In the genomic region with DNA sequence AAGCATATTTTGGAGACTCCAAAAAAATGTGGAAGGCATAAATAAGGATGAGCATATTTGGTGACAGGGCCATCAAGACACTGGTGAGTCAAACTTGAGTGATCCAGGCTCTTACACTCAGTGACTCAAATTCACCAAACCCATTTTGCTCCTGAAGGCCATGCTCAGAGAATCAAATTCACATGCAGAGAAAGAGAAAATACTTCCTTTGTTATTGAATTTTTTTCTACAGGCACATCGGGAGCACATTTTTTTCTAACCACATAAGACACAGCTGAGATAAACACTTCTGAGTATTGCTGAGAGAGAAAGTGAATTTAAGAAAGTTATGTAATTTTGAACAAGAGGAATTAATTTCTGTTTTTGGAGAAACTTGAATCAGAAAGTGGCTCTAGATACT, we compare ENCODE assay signal across 19 cellular contexts.
DNase-seq lines count a peak whose midpoint lies in the region; ATAC-seq and TF ChIP-seq lines count a peak whose summit lies in the region.
"Had no signal": no experiment of that assay in that cellular context is flagged by ENCODE, and none has a peak within 500 bp of the region (broad histone marks: within the 10 kb centered on the region; RNA-seq: fewer than 3 reads in every experiment).

No MANE protein-coding gene starts in this region.

- H3K23ac ChIP-seq in mesendoderm (ENCODE audit: low read length): no peak overlapping the region

- no peaks in the 10 kb centered on the region for H3K9me3 Mint-ChIP-seq in HFFc6

- H3K4me2 ChIP-seq in mesendoderm (ENCODE audit: low read length): no peak overlapping the region

- H3K18ac ChIP-seq in mesendoderm (ENCODE audit: low read length): no peak overlapping the region

- WGBS in mesendoderm (ENCODE audit: extremely low coverage, insufficient coverage, low lambda C conversion rate): no CpG with 5 or more reads among the region's 1 CpG

- no peak for TF ChIP-seq POLR2A in uterus (IDR thresholded peaks at IDR 0.05)

- no peaks in the 10 kb centered on the region for H3K4me1 ChIP-seq in foreskin keratinocyte
- no peaks in the 10 kb centered on the region for H3K4me1 ChIP-seq in uterus
- H3K4me1 ChIP-seq in mesendoderm (ENCODE audit: control insufficient read depth, low read depth, low read length): no peaks in the 10 kb centered on the region
- H3K4me1 ChIP-seq: left ventricle myocardium inferior had no signal

- peaks cover 16% of the 10 kb centered on the region for H3K4me1 Mint-ChIP-seq in HFFc6 (ENCODE audit: low read depth)
- H3K4me1 Mint-ChIP-seq: activated naive CD8-positive, alpha-beta T cell treated with anti-CD3 and anti-CD28 coated beads for 36 hours; natural killer cell had no signal

- H3K79me2 ChIP-seq in mesendoderm (ENCODE audit: control insufficient read depth, insufficient read depth, low read length): no peaks in the 10 kb centered on the region

- in situ Hi-C loops in astrocyte of the cerebellum (cut with HindIII; ENCODE audit: low sequenced_read_pairs): no loop called here

- intact Hi-C loops in uterus (cut with DNase I; ENCODE audit: low total_unique reads): no loop called here

- no peaks in the 10 kb centered on the region for H3K79me1 ChIP-seq in mesendoderm (ENCODE audit: low read length)

- H3K27ac ChIP-seq in foreskin keratinocyte (no peak overlapping the region), uterus (peak overlapping the region in 1 of 2 donors; percentile 43), mesendoderm (ENCODE audit: low read depth, low read length) (no peak overlapping the region)
- H3K27ac ChIP-seq: left ventricle myocardium inferior, thoracic aorta had no signal

- H3K4ac ChIP-seq in mesendoderm (ENCODE audit: low read depth, low read length): no peak overlapping the region

- H3K27me3 Mint-ChIP-seq in HFFc6 (ENCODE audit: insufficient read depth): peaks cover 8% of the 10 kb centered on the region
- H3K27me3 Mint-ChIP-seq: activated naive CD8-positive, alpha-beta T cell treated with anti-CD3 and anti-CD28 coated beads for 36 hours had no signal

- H3K36me3 Mint-ChIP-seq in HFFc6 (ENCODE audit: low read depth): no peaks in the 10 kb centered on the region
- H3K36me3 Mint-ChIP-seq: activated naive CD8-positive, alpha-beta T cell treated with anti-CD3 and anti-CD28 coated beads for 36 hours; natural killer cell had no signal

- H3K4me3 ChIP-seq in astrocyte of the cerebellum (ENCODE audit: low read depth, low read length): no peak overlapping the region
- H3K4me3 ChIP-seq in uterus: no peak overlapping the region
- H3K4me3 ChIP-seq in mesendoderm (ENCODE audit: low read length): no peak overlapping the region
- H3K4me3 ChIP-seq: left ventricle myocardium inferior, thoracic aorta had no signal

- TF ChIP-seq CTCF in HFFc6 (IDR thresholded peaks at IDR 0.05) (no peak), astrocyte of the cerebellum (IDR thresholded peaks at IDR 0.05; ENCODE audit: low read depth, low read length, missing control alignments) (no peak), foreskin keratinocyte (conservative IDR thresholded peaks at IDR 0.05) (no peak), uterus (IDR thresholded peaks at IDR 0.05) (no peak)

- H3K27me3 ChIP-seq in foreskin keratinocyte: no peaks in the 10 kb centered on the region
- H3K27me3 ChIP-seq in uterus: no peaks in the 10 kb centered on the region
- H3K27me3 ChIP-seq in mesendoderm (ENCODE audit: insufficient read depth, low read length, poor library complexity): no peaks in the 10 kb centered on the region

- no peak overlapping the region for H2BK120ac ChIP-seq in mesendoderm (ENCODE audit: low read depth, low read length)

- no peak overlapping the region for H2AK5ac ChIP-seq in mesendoderm (ENCODE audit: low read length)

- H4K5ac ChIP-seq in mesendoderm (ENCODE audit: low read length): no peak overlapping the region

- no peak overlapping the region for H3K27ac Mint-ChIP-seq in HFFc6
- H3K27ac Mint-ChIP-seq: activated naive CD8-positive, alpha-beta T cell treated with anti-CD3 and anti-CD28 coated beads for 36 hours; natural killer cell had no signal

- H3K9ac ChIP-seq in mesendoderm (ENCODE audit: low read length): no peak overlapping the region

- H3K36me3 ChIP-seq in uterus (no peaks in the 10 kb centered on the region), mesendoderm (ENCODE audit: control insufficient read depth, insufficient read depth, low read length) (no peaks in the 10 kb centered on the region)
- H3K36me3 ChIP-seq: left ventricle myocardium inferior, thoracic aorta had no signal

- no peak overlapping the region for H3K56ac ChIP-seq in mesendoderm (ENCODE audit: low read length)

- peak overlapping the region; percentile 48 for H3K4me3 Mint-ChIP-seq in HFFc6
- H3K4me3 Mint-ChIP-seq: activated naive CD8-positive, alpha-beta T cell treated with anti-CD3 and anti-CD28 coated beads for 36 hours; natural killer cell had no signal

- no peak overlapping the region for H2BK15ac ChIP-seq in mesendoderm (replicated peaks; ENCODE audit: low read depth)

- DNase-seq in AG08395 (ENCODE audit: low spot score) (peak; percentile 81), HFFc6 (peak; percentile 56), astrocyte of the cerebellum (ENCODE audit: low read depth) (peak; percentile 43), foreskin keratinocyte (no peak), uterus (no peak), mesendoderm (no peak)
- DNase-seq: activated CD4-positive, alpha-beta T cell treated with anti-CD3 and anti-CD28 coated beads for 48 hours; activated naive CD8-positive, alpha-beta T cell treated with anti-CD3 and anti-CD28 coated beads for 36 hours; activated T-cell treated with anti-CD3 and anti-CD28 coated beads for 4 hours; Calu3; erythroblast; left ventricle myocardium inferior; natural killer cell; NCI-H1105; NCI-H2227 treated with DMSO at 0.1 percent for 48 hours; SHP77 had no signal

- ATAC-seq in foreskin keratinocyte: peak; percentile 21
- ATAC-seq in HG02623 (IDR thresholded peaks at IDR 0.05; ENCODE audit: unreplicated experiment): no peak
- ATAC-seq in GM19397 (IDR thresholded peaks at IDR 0.05; ENCODE audit: unreplicated experiment): no peak
- ATAC-seq: natural killer cell had no signal

- H2BK5ac ChIP-seq in mesendoderm (ENCODE audit: low read length): no peak overlapping the region

- no peaks in the 10 kb centered on the region for H3K9me3 ChIP-seq in uterus

- no peak overlapping the region for H4K8ac ChIP-seq in mesendoderm (ENCODE audit: low read depth, low read length)

Comparison
In these comparisons a context has a peak if more than half of its experiments do, and no peak if none do; other contexts are left out.
1. DNase-seq: peak in AG08395 (single experiment), HFFc6 (single experiment) and astrocyte of the cerebellum (single experiment); none in foreskin keratinocyte (0 of 2), uterus (0 of 2) and mesendoderm (single experiment).